9 cellular contexts compared by ENCODE assay signal in the genomic region with DNA sequence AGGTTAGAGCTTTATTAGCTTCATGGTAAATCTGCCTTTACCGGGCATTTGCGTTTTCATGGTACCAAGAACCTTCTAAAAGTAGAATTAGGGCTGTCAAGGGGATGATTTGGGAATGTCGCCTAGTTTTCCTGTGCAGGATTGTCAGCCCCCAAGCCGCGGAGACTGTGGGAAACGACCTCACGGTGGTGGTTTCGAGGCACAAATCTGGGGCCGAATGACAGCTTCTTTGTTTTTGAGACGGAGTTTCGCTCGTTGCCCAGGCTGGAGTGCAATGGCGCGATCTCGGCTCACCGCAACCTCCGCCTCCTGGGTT. TPM values are rescaled to one million over a fixed set of nuclear protein-coding genes. Genes with fewer than 3 reads are reported as not detected.
DNase-seq lines count a peak whose midpoint lies in the region; ATAC-seq and TF ChIP-seq lines count a peak whose summit lies in the region.
"Had no signal": no experiment of that assay in that cellular context is flagged by ENCODE, and none has a peak within 500 bp of the region (broad histone marks: within the 10 kb centered on the region; RNA-seq: fewer than 3 reads in every experiment).

No MANE protein-coding gene starts in this region.

- in situ Hi-C loops in transverse colon (cut with MboI; ENCODE audit: low pct_ligation_motif_present in 1 of 4, low pct_unique_long_range_greater_than_20kb in 1 of 4, low sequenced_read_pairs in 3 of 4), result no loop called here

- H3K4me1 Mint-ChIP-seq in activated naive CD4-positive, alpha-beta T cell treated with anti-CD3 and anti-CD28 coated beads, Interleukin-2, amount 50 U/mL, for 24 hours, result peaks cover 23% of the 10 kb centered on the region
- peaks cover 5% of the 10 kb centered on the region for H3K4me1 Mint-ChIP-seq in activated T-helper 17 cell treated with anti-CD3 and anti-CD28 coated beads, Interleukin-2, amount 50 U/mL, for 72 hours
- H3K4me1 Mint-ChIP-seq in mesothelial cell of epicardium, result peaks cover 21% of the 10 kb centered on the region

- H3K9me3 ChIP-seq in transverse colon, result no peaks in the 10 kb centered on the region

- peak overlapping the region; percentile 90 to 97 (median 95) for H3K27ac ChIP-seq in transverse colon

- H3K9me3 Mint-ChIP-seq in activated naive CD4-positive, alpha-beta T cell treated with anti-CD3 and anti-CD28 coated beads, Interleukin-2, amount 50 U/mL, for 24 hours, result no peaks in the 10 kb centered on the region
- H3K9me3 Mint-ChIP-seq in activated T-helper 17 cell treated with anti-CD3 and anti-CD28 coated beads, Interleukin-2, amount 50 U/mL, for 72 hours, result no peaks in the 10 kb centered on the region
- H3K9me3 Mint-ChIP-seq in mesothelial cell of epicardium, result no peaks in the 10 kb centered on the region

- peak overlapping the region in 2 of 4 donors; percentile 94 to 99 for H3K4me3 ChIP-seq in transverse colon

- TF ChIP-seq CTCF in mesothelial cell of epicardium (IDR thresholded peaks at IDR 0.05; ENCODE audit: unreplicated experiment) (no peak), transverse colon (IDR thresholded peaks at IDR 0.05) (no peak)

- 93 to 100% methylated on average over 3 to 17 of the region's 17 CpGs for WGBS in transverse colon (ENCODE audit: low coverage in 1 of 2), 2 donors

- H3K27me3 ChIP-seq in transverse colon, result no peaks in the 10 kb centered on the region

- H3K27ac Mint-ChIP-seq in activated naive CD4-positive, alpha-beta T cell treated with anti-CD3 and anti-CD28 coated beads, Interleukin-2, amount 50 U/mL, for 24 hours, result no peak overlapping the region
- H3K27ac Mint-ChIP-seq in activated T-helper 17 cell treated with anti-CD3 and anti-CD28 coated beads, Interleukin-2, amount 50 U/mL, for 72 hours, result no peak overlapping the region
- H3K27ac Mint-ChIP-seq in mesothelial cell of epicardium, result no peak overlapping the region

- H3K36me3 Mint-ChIP-seq in activated naive CD4-positive, alpha-beta T cell treated with anti-CD3 and anti-CD28 coated beads, Interleukin-2, amount 50 U/mL, for 24 hours, result peaks cover 2% of the 10 kb centered on the region
- peaks cover 32% of the 10 kb centered on the region for H3K36me3 Mint-ChIP-seq in activated T-helper 17 cell treated with anti-CD3 and anti-CD28 coated beads, Interleukin-2, amount 50 U/mL, for 72 hours (ENCODE audit: low read depth)
- peaks cover 3% of the 10 kb centered on the region for H3K36me3 Mint-ChIP-seq in mesothelial cell of epicardium

- TF ChIP-seq POLR2A in transverse colon (IDR thresholded peaks at IDR 0.05), result no peak

- H3K27me3 Mint-ChIP-seq in activated naive CD4-positive, alpha-beta T cell treated with anti-CD3 and anti-CD28 coated beads, Interleukin-2, amount 50 U/mL, for 24 hours, result no peaks in the 10 kb centered on the region
- H3K27me3 Mint-ChIP-seq in activated T-helper 17 cell treated with anti-CD3 and anti-CD28 coated beads, Interleukin-2, amount 50 U/mL, for 72 hours, result no peaks in the 10 kb centered on the region
- H3K27me3 Mint-ChIP-seq in mesothelial cell of epicardium (ENCODE audit: low read depth), result no peaks in the 10 kb centered on the region

- no peak for ATAC-seq in activated T-helper 17 cell treated with anti-CD3 and anti-CD28 coated beads, Interleukin-2, amount 50 U/mL, for 72 hours (replicated peaks)
- no peak for ATAC-seq in GM18498 (IDR thresholded peaks at IDR 0.05; ENCODE audit: unreplicated experiment)

- peaks cover 8 to 51% (median 26%) of the 10 kb centered on the region in 4 donors for H3K4me1 ChIP-seq in transverse colon

- H3K36me3 ChIP-seq in transverse colon, result peaks cover 0 to 6% (median 1%) of the 10 kb centered on the region in 4 donors

- intact Hi-C loops in transverse colon (cut with DNase I; ENCODE audit: low total_unique reads), result no loop called here

- no peak for TF ChIP-seq EP300 in transverse colon (IDR thresholded peaks at IDR 0.05; ENCODE audit: low read depth)

- peak overlapping the region; percentile 36 for H3K4me3 Mint-ChIP-seq in activated naive CD4-positive, alpha-beta T cell treated with anti-CD3 and anti-CD28 coated beads, Interleukin-2, amount 50 U/mL, for 24 hours
- H3K4me3 Mint-ChIP-seq in activated T-helper 17 cell treated with anti-CD3 and anti-CD28 coated beads, Interleukin-2, amount 50 U/mL, for 72 hours, result peak overlapping the region; percentile 95
- peak overlapping the region; percentile 93 for H3K4me3 Mint-ChIP-seq in mesothelial cell of epicardium

- no peak for DNase-seq in activated naive CD4-positive, alpha-beta T cell treated with Interleukin-2 at 50 U/mL for 16 hours
- DNase-seq in mesothelial cell of epicardium (ENCODE audit: low spot score in 2 of 2, unreplicated experiment in 2 of 2) (no peak), transverse colon (no peak), NCI-H1105 treated with DMSO at 0.1 percent for 48 hours (lab: John Stamatoyannopoulos, UW) (no peak), NCI-H128 (lab: John Stamatoyannopoulos, UW; ENCODE audit: unreplicated experiment) (no peak)

RNA-seq across cellular contexts. Expression of a gene that starts 0.6 kb away (rescaled TPM):
- 10 to 100 TPM; 48.8 to 79.2 TPM for total RNA-seq in activated T-helper 17 cell treated with anti-CD3 and anti-CD28 coated beads, Interleukin-2, amount 50 U/mL, for 72 hours
- total RNA-seq in mesothelial cell of epicardium, result 45.5 to 51.1 TPM (median 49.9 TPM) in 3 replicates
- total RNA-seq in transverse colon, result 100 to 1,000 TPM in 2 of 4 donors, 10 to 100 TPM in 2; 46.7 to 138 (median 102) TPM

RNA-seq across cellular contexts. Expression of a gene that starts 3.5 kb away (rescaled TPM):
- total RNA-seq in activated T-helper 17 cell treated with anti-CD3 and anti-CD28 coated beads, Interleukin-2, amount 50 U/mL, for 72 hours, result 10 to 100 TPM; 21.6 to 32.5 TPM
- 70.8 to 79.0 TPM (median 74.6 TPM) in 3 replicates for total RNA-seq in mesothelial cell of epicardium
- 10 to 100 TPM; 17.7 to 24.8 (median 18.6) TPM for total RNA-seq in transverse colon

RNA-seq across cellular contexts. Expression of a gene that starts 12.9 kb away (rescaled TPM):
- total RNA-seq in activated T-helper 17 cell treated with anti-CD3 and anti-CD28 coated beads, Interleukin-2, amount 50 U/mL, for 72 hours, result 1 to 10 TPM; 3.3 to 3.7 TPM
- total RNA-seq in mesothelial cell of epicardium (13.5 to 15.2 TPM (median 14.4 TPM) in 3 replicates), transverse colon (10 to 100 TPM in 2 of 4 donors, 1 to 10 TPM in 2; 5.2 to 21.7 (median 12.8) TPM)

RNA-seq across cellular contexts. Expression of a gene that starts 19.8 kb away (rescaled TPM):
- total RNA-seq in activated T-helper 17 cell treated with anti-CD3 and anti-CD28 coated beads, Interleukin-2, amount 50 U/mL, for 72 hours, result 100 to 1,000 TPM; 116 to 156 TPM
- total RNA-seq in mesothelial cell of epicardium (76.6 to 87.4 TPM (median 82.8 TPM) in 3 replicates), transverse colon (100 to 1,000 TPM in 3 of 4 donors, 10 to 100 TPM in 1; 23.9 to 164 (median 141) TPM)

RNA-seq across cellular contexts. Expression of a gene that starts 31.1 kb away (rescaled TPM):
- total RNA-seq in activated T-helper 17 cell treated with anti-CD3 and anti-CD28 coated beads, Interleukin-2, amount 50 U/mL, for 72 hours, result 10 to 100 TPM; 36.8 to 51.2 TPM
- total RNA-seq in mesothelial cell of epicardium, result 2.5 to 3.7 TPM (median 3.4 TPM) in 3 replicates
- 10 to 100 TPM in 2 of 4 donors, 1 to 10 TPM in 1, not detected in 1; 9.4 to 26.9 (median 17.1) TPM for total RNA-seq in transverse colon
- total RNA-seq: SK-MEL-5 had no signal

Comparison
In these comparisons a context has a peak if more than half of its experiments do, and no peak if none do; other contexts are left out.
1. H3K4me3 Mint-ChIP-seq: peak in every context shown above with its lines; median percentile 95 in activated T-helper 17 cell treated with anti-CD3 and anti-CD28 coated beads, Interleukin-2, amount 50 U/mL, for 72 hours; 93 in mesothelial cell of epicardium; 36 in activated naive CD4-positive, alpha-beta T cell treated with anti-CD3 and anti-CD28 coated beads, Interleukin-2, amount 50 U/mL, for 24 hours.